ENCODE assay signal across 14 cellular contexts in the genomic region with DNA sequence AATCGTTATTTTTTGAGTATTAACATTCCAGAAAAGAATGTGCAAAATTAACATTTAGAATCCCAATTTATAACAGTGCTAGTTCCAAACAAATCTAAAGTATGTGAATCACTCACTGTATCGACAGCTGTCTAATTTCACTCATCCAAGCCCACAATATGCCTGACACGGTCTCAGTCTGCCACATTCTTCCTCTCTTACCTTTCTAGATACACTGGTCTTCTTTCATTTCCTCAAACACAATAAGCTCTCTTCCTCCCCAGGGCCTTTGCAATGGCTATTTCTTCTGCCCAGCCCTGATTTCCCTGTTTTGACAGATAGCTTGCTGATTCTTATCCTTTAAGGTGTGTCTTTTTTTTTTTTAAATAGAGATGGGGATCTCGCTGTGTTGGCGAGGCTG. TPM values are rescaled to one million over a fixed set of nuclear protein-coding genes. Genes with fewer than 3 reads are reported as not detected.
DNase-seq lines count a peak whose midpoint lies in the region; ATAC-seq and TF ChIP-seq lines count a peak whose summit lies in the region.
"Had no signal": no experiment of that assay in that cellular context is flagged by ENCODE, and none has a peak within 500 bp of the region (broad histone marks: within the 10 kb centered on the region; RNA-seq: fewer than 3 reads in every experiment).

No MANE protein-coding gene starts in this region.

- CTCF ChIA-PET in activated CD4-positive, alpha-beta memory T cell treated with anti-CD3 and anti-CD28 coated beads, Interleukin-2, amount 10 ng/mL, durations not matched to agents 7 days and 5 days (lab: Charles Lee), result interaction anchor here (1.2 kb wide), 1 partner anchor 15 kb away, joined by 6 read pairs; no protein-coding TSS in a partner anchor

- peaks cover 42% of the 10 kb centered on the region for H3K4me1 Mint-ChIP-seq in GM23338
- H3K4me1 Mint-ChIP-seq in activated CD4-positive, alpha-beta memory T cell treated with anti-CD3 and anti-CD28 coated beads, Interleukin-2, amount 10 ng/mL, durations not matched to agents 7 days and 5 days, result peaks cover 58% of the 10 kb centered on the region

- intact Hi-C loops in gastrocnemius medialis (cut with DNase I; ENCODE audit: low total_unique reads), result no loop called here

- TF ChIP-seq CTCF in gastrocnemius medialis (IDR thresholded peaks at IDR 0.05 in 4 of 5, conservative IDR thresholded peaks at IDR 0.05 in 1 of 5) (no peak), GM23338 (conservative IDR thresholded peaks at IDR 0.05; ENCODE audit: low read depth in 2 of 2) (no peak)

- H3K27me3 Mint-ChIP-seq in GM23338 (ENCODE audit: insufficient read depth, low read depth, poor library complexity), result peaks cover 3% of the 10 kb centered on the region
- H3K27me3 Mint-ChIP-seq in activated CD4-positive, alpha-beta memory T cell treated with anti-CD3 and anti-CD28 coated beads, Interleukin-2, amount 10 ng/mL, durations not matched to agents 7 days and 5 days, result no peaks in the 10 kb centered on the region
- H3K27me3 Mint-ChIP-seq: activated naive CD4-positive, alpha-beta T cell treated with anti-CD3 and anti-CD28 coated beads, Interleukin-2, amount 50 U/mL, for 24 hours had no signal

- ATAC-seq in GM18907 (IDR thresholded peaks at IDR 0.05; ENCODE audit: unreplicated experiment) (peak; percentile 66), HG02571 (IDR thresholded peaks at IDR 0.05; ENCODE audit: unreplicated experiment) (peak; percentile 61), gastrocnemius medialis (no peak), GM23338 (no peak)
- ATAC-seq: right cardiac atrium had no signal

- H3K9me2 ChIP-seq in GM23338 (ENCODE audit: insufficient read depth), result no peaks in the 10 kb centered on the region

- in situ Hi-C loops in gastrocnemius medialis (cut with MboI; ENCODE audit: low sequenced_read_pairs in 4 of 4), result no loop called here

- peak; percentile 22 for DNase-seq in MV-4-11 (lab: John Stamatoyannopoulos, UW)
- no peak for DNase-seq in gastrocnemius medialis
- DNase-seq in GM23338 (ENCODE audit: low spot score), result no peak
- DNase-seq in activated CD4-positive, alpha-beta memory T cell treated with anti-CD3 and anti-CD28 coated beads, Interleukin-2, amount 10 ng/mL, durations not matched to agents 7 days and 5 days, result no peak
- no peak for DNase-seq in NCI-H1694 treated with DMSO at 0.1 percent for 48 hours (lab: John Stamatoyannopoulos, UW)
- DNase-seq in anterior cingulate cortex (lab: John Stamatoyannopoulos, UW), result no peak
- DNase-seq: DMS53, NCI-H1436, right cardiac atrium, SW 1271, testis had no signal

- H3K9me3 Mint-ChIP-seq in GM23338, result no peaks in the 10 kb centered on the region
- peaks cover 15% of the 10 kb centered on the region for H3K9me3 Mint-ChIP-seq in activated CD4-positive, alpha-beta memory T cell treated with anti-CD3 and anti-CD28 coated beads, Interleukin-2, amount 10 ng/mL, durations not matched to agents 7 days and 5 days

- no peak overlapping the region for H3K4me3 ChIP-seq in gastrocnemius medialis
- no peak overlapping the region for H3K4me3 ChIP-seq in GM23338
- H3K4me3 ChIP-seq: testis had no signal

- H3K36me3 ChIP-seq in gastrocnemius medialis, result no peaks in the 10 kb centered on the region
- H3K36me3 ChIP-seq in GM23338 (ENCODE audit: insufficient read depth), result no peaks in the 10 kb centered on the region

- H3K27me3 ChIP-seq in gastrocnemius medialis (no peaks in the 10 kb centered on the region), GM23338 (ENCODE audit: insufficient read depth) (no peaks in the 10 kb centered on the region)
- H3K27me3 ChIP-seq: testis had no signal

- no peak overlapping the region for H3K27ac Mint-ChIP-seq in GM23338
- H3K27ac Mint-ChIP-seq in activated CD4-positive, alpha-beta memory T cell treated with anti-CD3 and anti-CD28 coated beads, Interleukin-2, amount 10 ng/mL, durations not matched to agents 7 days and 5 days, result no peak overlapping the region

- H3K79me2 ChIP-seq in GM23338 (replicated peaks; ENCODE audit: insufficient read depth), result peaks cover 91% of the 10 kb centered on the region

- H2AFZ ChIP-seq in GM23338, result no peak overlapping the region

- no peaks in the 10 kb centered on the region; the same call in 1 of the 2 replicates for H3F3A ChIP-seq in GM23338 (replicated peaks; ENCODE audit: low read depth)

- H3K4me2 ChIP-seq in GM23338, result no peak overlapping the region

- TF ChIP-seq POLR2A in gastrocnemius medialis (IDR thresholded peaks at IDR 0.05), result no peak

- no peaks in the 10 kb centered on the region for H3K9me3 ChIP-seq in gastrocnemius medialis
- H3K9me3 ChIP-seq: testis had no signal

- H3K36me3 Mint-ChIP-seq in GM23338 (ENCODE audit: low read depth), result peaks cover 24% of the 10 kb centered on the region
- peaks cover 57% of the 10 kb centered on the region for H3K36me3 Mint-ChIP-seq in activated CD4-positive, alpha-beta memory T cell treated with anti-CD3 and anti-CD28 coated beads, Interleukin-2, amount 10 ng/mL, durations not matched to agents 7 days and 5 days (ENCODE audit: low read depth)

- peaks cover 55 to 79% of the 10 kb centered on the region in 2 donors for H3K4me1 ChIP-seq in gastrocnemius medialis
- H3K4me1 ChIP-seq in GM23338 (ENCODE audit: insufficient read depth), result peaks cover 17% of the 10 kb centered on the region

- H3K27ac ChIP-seq in gastrocnemius medialis, result peak overlapping the region; percentile 9 to 42 (median 18)
- no peak overlapping the region for H3K27ac ChIP-seq in GM23338 (ENCODE audit: low read depth)
- H3K27ac ChIP-seq: testis had no signal

- POLR2A ChIA-PET in activated CD4-positive, alpha-beta memory T cell treated with anti-CD3 and anti-CD28 coated beads, Interleukin-2, amount 10 ng/mL, durations not matched to agents 7 days and 5 days (lab: Charles Lee), result interaction anchor here (1.2 to 1.8 kb wide), 2 partner anchors 45 to 48 kb away, joined by 4 to 8 read pairs; a partner anchor contains a TSS

- peaks cover 16% of the 10 kb centered on the region; the same call in 1 of the 2 replicates for H4K20me1 ChIP-seq in GM23338 (replicated peaks; ENCODE audit: insufficient read depth)

- no peak overlapping the region for H3K4me3 Mint-ChIP-seq in GM23338
- no peak overlapping the region for H3K4me3 Mint-ChIP-seq in activated CD4-positive, alpha-beta memory T cell treated with anti-CD3 and anti-CD28 coated beads, Interleukin-2, amount 10 ng/mL, durations not matched to agents 7 days and 5 days
- H3K4me3 Mint-ChIP-seq: activated naive CD4-positive, alpha-beta T cell treated with anti-CD3 and anti-CD28 coated beads, Interleukin-2, amount 50 U/mL, for 24 hours had no signal

TF ChIP-seq in GM23338, 12 proteins besides CTCF, POLR2A, EP300 and RAD21:
- TF ChIP-seq, protein P1, sequence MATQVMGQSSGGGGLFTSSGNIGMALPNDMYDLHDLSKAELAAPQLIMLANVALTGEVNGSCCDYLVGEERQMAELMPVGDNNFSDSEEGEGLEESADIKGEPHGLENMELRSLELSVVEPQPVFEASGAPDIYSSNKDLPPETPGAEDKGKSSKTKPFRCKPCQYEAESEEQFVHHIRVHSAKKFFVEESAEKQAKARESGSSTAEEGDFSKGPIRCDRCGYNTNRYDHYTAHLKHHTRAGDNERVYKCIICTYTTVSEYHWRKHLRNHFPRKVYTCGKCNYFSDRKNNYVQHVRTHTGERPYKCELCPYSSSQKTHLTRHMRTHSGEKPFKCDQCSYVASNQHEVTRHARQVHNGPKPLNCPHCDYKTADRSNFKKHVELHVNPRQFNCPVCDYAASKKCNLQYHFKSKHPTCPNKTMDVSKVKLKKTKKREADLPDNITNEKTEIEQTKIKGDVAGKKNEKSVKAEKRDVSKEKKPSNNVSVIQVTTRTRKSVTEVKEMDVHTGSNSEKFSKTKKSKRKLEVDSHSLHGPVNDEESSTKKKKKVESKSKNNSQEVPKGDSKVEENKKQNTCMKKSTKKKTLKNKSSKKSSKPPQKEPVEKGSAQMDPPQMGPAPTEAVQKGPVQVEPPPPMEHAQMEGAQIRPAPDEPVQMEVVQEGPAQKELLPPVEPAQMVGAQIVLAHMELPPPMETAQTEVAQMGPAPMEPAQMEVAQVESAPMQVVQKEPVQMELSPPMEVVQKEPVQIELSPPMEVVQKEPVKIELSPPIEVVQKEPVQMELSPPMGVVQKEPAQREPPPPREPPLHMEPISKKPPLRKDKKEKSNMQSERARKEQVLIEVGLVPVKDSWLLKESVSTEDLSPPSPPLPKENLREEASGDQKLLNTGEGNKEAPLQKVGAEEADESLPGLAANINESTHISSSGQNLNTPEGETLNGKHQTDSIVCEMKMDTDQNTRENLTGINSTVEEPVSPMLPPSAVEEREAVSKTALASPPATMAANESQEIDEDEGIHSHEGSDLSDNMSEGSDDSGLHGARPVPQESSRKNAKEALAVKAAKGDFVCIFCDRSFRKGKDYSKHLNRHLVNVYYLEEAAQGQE (IDR thresholded peaks at IDR 0.05; ENCODE audit: unreplicated experiment), result no peak
- no peak for TF ChIP-seq STAT1 (IDR thresholded peaks at IDR 0.05; ENCODE audit: unreplicated experiment)
- no peak for TF ChIP-seq ZNF331 (CRISPR knock-in tag; IDR thresholded peaks at IDR 0.05; ENCODE audit: low read depth)
- TF ChIP-seq NANOG (IDR thresholded peaks at IDR 0.05; ENCODE audit: borderline replicate concordance), result no peak
- no peak for TF ChIP-seq JUNB (IDR thresholded peaks at IDR 0.05; ENCODE audit: unreplicated experiment)
- TF ChIP-seq EZH2 (IDR thresholded peaks at IDR 0.05; ENCODE audit: low read depth, unreplicated experiment), result no peak
- TF ChIP-seq EZH2phosphoT487 (IDR thresholded peaks at IDR 0.05; ENCODE audit: unreplicated experiment), result no peak
- TF ChIP-seq, protein P2, sequence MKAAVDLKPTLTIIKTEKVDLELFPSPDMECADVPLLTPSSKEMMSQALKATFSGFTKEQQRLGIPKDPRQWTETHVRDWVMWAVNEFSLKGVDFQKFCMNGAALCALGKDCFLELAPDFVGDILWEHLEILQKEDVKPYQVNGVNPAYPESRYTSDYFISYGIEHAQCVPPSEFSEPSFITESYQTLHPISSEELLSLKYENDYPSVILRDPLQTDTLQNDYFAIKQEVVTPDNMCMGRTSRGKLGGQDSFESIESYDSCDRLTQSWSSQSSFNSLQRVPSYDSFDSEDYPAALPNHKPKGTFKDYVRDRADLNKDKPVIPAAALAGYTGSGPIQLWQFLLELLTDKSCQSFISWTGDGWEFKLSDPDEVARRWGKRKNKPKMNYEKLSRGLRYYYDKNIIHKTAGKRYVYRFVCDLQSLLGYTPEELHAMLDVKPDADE (IDR thresholded peaks at IDR 0.05), result no peak

RNA-seq across cellular contexts. Expression of a gene that starts 48.8 kb away (rescaled TPM):
- 100 to 1,000 TPM in 2 of 4 donors, 10 to 100 TPM in 2; 82.7 to 162 (median 103) TPM for total RNA-seq in gastrocnemius medialis
- total RNA-seq in GM23338 (2014; rRNA removed; shearing (Covaris generic)), result 86.5 and 107 TPM in 2 replicates
- polyA plus RNA-seq in GM23338 (2016; fragmentation: Nextera tagmentation; extraction: Ambion mirVana), result 37.2 and 40.8 TPM in 2 replicates
- 10 to 100 TPM; 57.9 to 58.4 TPM for total RNA-seq in activated CD4-positive, alpha-beta memory T cell treated with anti-CD3 and anti-CD28 coated beads, Interleukin-2, amount 10 ng/mL, durations not matched to agents 7 days and 5 days

Comparison
In these comparisons a context has a peak if more than half of its experiments do, and no peak if none do; other contexts are left out.
1. ATAC-seq: peak in GM18907 (single experiment) and HG02571 (single experiment); none in gastrocnemius medialis (0 of 2) and GM23338 (single experiment).